Comparison of ENCODE assay signal across 9 cellular contexts in genomic region chr15:88911766-88912118, GRCh38. TPM values are rescaled to one million over a fixed set of nuclear protein-coding genes. Genes with fewer than 3 reads are reported as not detected.
A peak's percentile ranks its signal among the peaks of the same experiment; 100 is the strongest.
DNase-seq lines count a peak whose midpoint lies in the region; ATAC-seq, FAIRE-seq and TF ChIP-seq lines count a peak whose summit lies in the region.
"Had no signal": no experiment of that assay in that cellular context is flagged by ENCODE, and none has a peak within 500 bp of the region (broad histone marks: within the 10 kb centered on the region; RNA-seq: fewer than 3 reads in every experiment).

No MANE protein-coding gene starts in this region.

- H3K4me3 Mint-ChIP-seq in activated naive CD4-positive, alpha-beta T cell treated with anti-CD3 and anti-CD28 coated beads, Interleukin-2, amount 50 U/mL, for 24 hours, result peak overlapping the region; percentile 95
- peak overlapping the region; percentile 92 for H3K4me3 Mint-ChIP-seq in astrocyte (ENCODE audit: unreplicated experiment)

- peaks cover 54% of the 10 kb centered on the region for H4K20me1 ChIP-seq in astrocyte (ENCODE audit: insufficient read depth, low read length)

- no peaks in the 10 kb centered on the region for H3K9me3 Mint-ChIP-seq in activated naive CD4-positive, alpha-beta T cell treated with anti-CD3 and anti-CD28 coated beads, Interleukin-2, amount 50 U/mL, for 24 hours
- peaks cover 2% of the 10 kb centered on the region for H3K9me3 Mint-ChIP-seq in astrocyte (ENCODE audit: unreplicated experiment)
- H3K9me3 Mint-ChIP-seq: memory B cell had no signal

- H3K27me3 ChIP-seq in astrocyte (ENCODE audit: insufficient read depth, low read length), result no peaks in the 10 kb centered on the region
- no peaks in the 10 kb centered on the region for H3K27me3 ChIP-seq in aorta (ENCODE audit: control insufficient read depth in 1 of 2, insufficient read depth in 2 of 2, low read length in 1 of 2)

- peaks cover 38% of the 10 kb centered on the region for H3K4me1 ChIP-seq in astrocyte (ENCODE audit: insufficient read depth, low read length)
- H3K4me1 ChIP-seq in kidney (ENCODE audit: control insufficient read depth in 1 of 2, insufficient read depth in 1 of 2, low read depth in 1 of 2, low read length in 2 of 2), result no peaks in the 10 kb centered on the region
- no peaks in the 10 kb centered on the region for H3K4me1 ChIP-seq in aorta (ENCODE audit: control insufficient read depth in 1 of 2, insufficient read depth in 2 of 2, low read length in 2 of 2)

- peaks cover 40% of the 10 kb centered on the region for H3K4me1 Mint-ChIP-seq in activated naive CD4-positive, alpha-beta T cell treated with anti-CD3 and anti-CD28 coated beads, Interleukin-2, amount 50 U/mL, for 24 hours
- peaks cover 39% of the 10 kb centered on the region for H3K4me1 Mint-ChIP-seq in astrocyte (ENCODE audit: low read depth, unreplicated experiment)

- H3K4me2 ChIP-seq in astrocyte (ENCODE audit: low read length), result peak overlapping the region; percentile 100

- H3K27ac ChIP-seq in astrocyte (ENCODE audit: low read depth, low read length) (peak overlapping the region; percentile 88), kidney (ENCODE audit: low read depth in 2 of 2, low read length in 2 of 2) (no peak overlapping the region), aorta (ENCODE audit: low read depth in 1 of 2, low read length in 2 of 2) (peak overlapping the region; percentile 80 to 93)

- H3K9ac ChIP-seq in astrocyte (ENCODE audit: low read length), result peak overlapping the region; percentile 95
- H3K9ac ChIP-seq in kidney (ENCODE audit: low read length in 2 of 2), result peak overlapping the region in 1 of 2 donors; percentile 46

- H3K36me3 Mint-ChIP-seq in activated naive CD4-positive, alpha-beta T cell treated with anti-CD3 and anti-CD28 coated beads, Interleukin-2, amount 50 U/mL, for 24 hours, result no peaks in the 10 kb centered on the region
- H3K36me3 Mint-ChIP-seq in astrocyte (ENCODE audit: low read depth, unreplicated experiment), result peaks cover 17% of the 10 kb centered on the region
- H3K36me3 Mint-ChIP-seq: memory B cell had no signal

- 11 to 15% methylated on average over 5 of the region's 5 CpGs for WGBS in aorta, 2 donors

- ATAC-seq in aorta (ENCODE audit: low FRiP score), result peak; percentile 15
- ATAC-seq in GM18511 (IDR thresholded peaks at IDR 0.05; ENCODE audit: unreplicated experiment), result no peak
- no peak for ATAC-seq in GM19397 (IDR thresholded peaks at IDR 0.05; ENCODE audit: unreplicated experiment)

- H3K27me3 Mint-ChIP-seq in activated naive CD4-positive, alpha-beta T cell treated with anti-CD3 and anti-CD28 coated beads, Interleukin-2, amount 50 U/mL, for 24 hours, result no peaks in the 10 kb centered on the region
- H3K27me3 Mint-ChIP-seq in astrocyte (ENCODE audit: low read depth, unreplicated experiment), result no peaks in the 10 kb centered on the region

- peaks cover 60% of the 10 kb centered on the region for H3K79me2 ChIP-seq in astrocyte (ENCODE audit: insufficient read depth, low read length)

- H3K36me3 ChIP-seq in astrocyte (ENCODE audit: insufficient read depth, low read length) (peaks cover 16% of the 10 kb centered on the region), kidney (ENCODE audit: control insufficient read depth in 1 of 2, insufficient read depth in 2 of 2, low read length in 2 of 2) (no peaks in the 10 kb centered on the region), aorta (ENCODE audit: control insufficient read depth in 1 of 2, insufficient read depth in 2 of 2, low read length in 1 of 2) (peaks cover 0 to 7% of the 10 kb centered on the region in 2 donors)

- no peaks in the 10 kb centered on the region for H3K9me3 ChIP-seq in astrocyte (ENCODE audit: insufficient read depth, low read depth, low read length)
- H3K9me3 ChIP-seq in kidney (ENCODE audit: control insufficient read depth in 1 of 2, low read length in 2 of 2), result no peaks in the 10 kb centered on the region
- H3K9me3 ChIP-seq in aorta (ENCODE audit: control insufficient read depth, low read length), result no peaks in the 10 kb centered on the region

- H3K4me3 ChIP-seq in astrocyte (ENCODE audit: insufficient read depth, low read depth, low read length) (peak overlapping the region; percentile 86), kidney (ENCODE audit: low read length in 2 of 2) (peak overlapping the region; percentile 23 to 68), aorta (ENCODE audit: low read length in 2 of 2) (peak overlapping the region; percentile 81 to 86)

- H3K27ac Mint-ChIP-seq in activated naive CD4-positive, alpha-beta T cell treated with anti-CD3 and anti-CD28 coated beads, Interleukin-2, amount 50 U/mL, for 24 hours, result peak overlapping the region; percentile 41
- peak overlapping the region; percentile 51 for H3K27ac Mint-ChIP-seq in astrocyte (ENCODE audit: unreplicated experiment)
- H3K27ac Mint-ChIP-seq: memory B cell had no signal

- no peak for DNase-seq in activated naive CD4-positive, alpha-beta T cell treated with Interleukin-2 at 50 U/mL for 16 hours
- peak; percentile 70 for DNase-seq in astrocyte (ENCODE audit: low read depth)
- no peak for DNase-seq in kidney
- DNase-seq in aorta, result peak in 1 of 2 donors; percentile 62
- DNase-seq in NCI-H1092 (lab: John Stamatoyannopoulos, UW), result no peak

- FAIRE-seq in astrocyte (lab: Jason Lieb, UNC), result no peak
- no peak for FAIRE-seq in kidney (lab: Jason Lieb, UNC)

- H2AFZ ChIP-seq in astrocyte (ENCODE audit: low read depth, low read length), result peak overlapping the region; percentile 11

- TF ChIP-seq CTCF in astrocyte (IDR thresholded peaks at IDR 0.05; ENCODE audit: insufficient read depth, low read depth, low read length), result peak; percentile 4
- no peak for TF ChIP-seq CTCF in kidney (IDR thresholded peaks at IDR 0.05; ENCODE audit: borderline replicate concordance, extremely low read depth, insufficient read depth)

- intact Hi-C loops in kidney (cut with DNase I) (no loop called here), aorta (cut with DNase I) (loop anchor here (2.0 to 5.0 kb wide), 4 partner anchors 41 to 261 kb away; no protein-coding TSS in a partner anchor)

RNA-seq across cellular contexts. Expression of gene MFGE8, which starts 1.4 kb away (rescaled TPM):
- total RNA-seq in astrocyte (276 and 302 TPM in 2 replicates), kidney (184 TPM), aorta (1,000 to 10,000 TPM; 1,647 to 2,143 TPM)
- polyA plus RNA-seq in kidney (ENCODE audit: insufficient read depth, low read depth, low replicate concordance) (88.0 TPM), aorta (1,000 to 10,000 TPM; 1,008 to 2,529 TPM)

RNA-seq across cellular contexts. Expression of gene HAPLN3, which starts 16.4 kb away (rescaled TPM):
- total RNA-seq in astrocyte (6.8 and 8.2 TPM in 2 replicates), kidney (11.2 TPM), aorta (10 to 100 TPM; 79.9 to 82.3 TPM)
- polyA plus RNA-seq in kidney (ENCODE audit: insufficient read depth, low read depth, low replicate concordance) (2.2 TPM), aorta (10 to 100 TPM; 14.4 to 99.4 TPM)

Comparison
In these comparisons a context has a peak if more than half of its experiments do, and no peak if none do; other contexts are left out.
1. H3K27ac ChIP-seq: peak in astrocyte (single experiment) and aorta (2 of 2); none in kidney (0 of 2).
2. Peak in every context shown above with its lines, with median percentiles within 50 percentile points of each other: H3K4me3 ChIP-seq.